In genomic region chr7:45892407-45893035, GRCh38 we compare ENCODE assay signal across 1 cellular context.
TF ChIP-seq lines count a peak whose summit lies in the region.

No MANE protein-coding gene starts in this region.

TF ChIP-seq in HepG2, 621 proteins besides CTCF, POLR2A, EP300 and RAD21 (continued from another document and continues in another):
- TF ChIP-seq ZNF407 (CRISPR knock-in tag; IDR thresholded peaks at IDR 0.05; ENCODE audit: not compliant biosample characterization), result no peak
- no peak for TF ChIP-seq ZNF367 (CRISPR knock-in tag; IDR thresholded peaks at IDR 0.05; ENCODE audit: borderline replicate concordance)
- TF ChIP-seq ZNF180 (CRISPR knock-in tag; IDR thresholded peaks at IDR 0.05; ENCODE audit: borderline replicate concordance, low read depth), result no peak
- no peak for TF ChIP-seq ZNF260 (CRISPR knock-in tag; IDR thresholded peaks at IDR 0.05; ENCODE audit: borderline replicate concordance, low read depth)
- no peak for TF ChIP-seq ZNF782 (CRISPR knock-in tag; IDR thresholded peaks at IDR 0.05; ENCODE audit: borderline replicate concordance)
- no peak for TF ChIP-seq TRIM22 (IDR thresholded peaks at IDR 0.05)
- TF ChIP-seq SNAI1 (CRISPR knock-in tag; IDR thresholded peaks at IDR 0.05; ENCODE audit: borderline replicate concordance), result no peak
- TF ChIP-seq ATF4 (CRISPR knock-in tag; IDR thresholded peaks at IDR 0.05), result 0 out of 4 replicates have a peak, but pooled peaks of 1 of the 2 experiments have one; percentile 14
- TF ChIP-seq KLF13 (CRISPR knock-in tag; IDR thresholded peaks at IDR 0.05), result no peak
- 0 out of 2 replicates have a peak, but pooled peaks have one; percentile 74 for TF ChIP-seq SATB2 (CRISPR knock-in tag; IDR thresholded peaks at IDR 0.05)
- TF ChIP-seq CBX5 (CRISPR knock-in tag; IDR thresholded peaks at IDR 0.05; ENCODE audit: borderline replicate concordance), result peak; percentile 71; the same call in 1 of the 2 replicates
- TF ChIP-seq POLR2G (IDR thresholded peaks at IDR 0.05; ENCODE audit: low read depth, low read length), result peak; percentile 66
- no peak for TF ChIP-seq ZNF33A (CRISPR knock-in tag; IDR thresholded peaks at IDR 0.05; ENCODE audit: borderline replicate concordance)
- TF ChIP-seq ZFX (CRISPR knock-in tag; IDR thresholded peaks at IDR 0.05; ENCODE audit: low read depth), result peak; percentile 51; the same call in 1 of the 2 replicates
- TF ChIP-seq ATRX (CRISPR knock-in tag; IDR thresholded peaks at IDR 0.05; ENCODE audit: borderline replicate concordance), result no peak
- no peak for TF ChIP-seq TAF15 (IDR thresholded peaks at IDR 0.05; ENCODE audit: low read depth, low read length, poor library complexity, severe bottlenecking)
- TF ChIP-seq ZNF354B (CRISPR knock-in tag; IDR thresholded peaks at IDR 0.05), result no peak
- no peak for TF ChIP-seq REL (CRISPR knock-in tag; conservative IDR thresholded peaks at IDR 0.05)
- peak; percentile 63 for TF ChIP-seq FOSL2 (CRISPR knock-in tag; IDR thresholded peaks at IDR 0.05)
- no peak for TF ChIP-seq ZNF30 (CRISPR knock-in tag; IDR thresholded peaks at IDR 0.05)
- no peak; the same call in 1 of the 2 replicates for TF ChIP-seq NFE2L1 (CRISPR knock-in tag; IDR thresholded peaks at IDR 0.05; ENCODE audit: borderline replicate concordance)
- TF ChIP-seq GATA4 (IDR thresholded peaks at IDR 0.05; ENCODE audit: borderline replicate concordance, low read depth), result no peak; the same call in 1 of the 2 replicates
- no peak for TF ChIP-seq TEAD2 (CRISPR knock-in tag; IDR thresholded peaks at IDR 0.05)
- no peak for TF ChIP-seq RFX1 (IDR thresholded peaks at IDR 0.05)
- no peak; the same call in 1 of the 2 replicates for TF ChIP-seq DNMT3B (CRISPR knock-in tag; conservative IDR thresholded peaks at IDR 0.05)
- no peak for TF ChIP-seq WIZ (CRISPR knock-in tag; IDR thresholded peaks at IDR 0.05)
- TF ChIP-seq ZNF644 (CRISPR knock-in tag; IDR thresholded peaks at IDR 0.05; ENCODE audit: low read depth), result no peak
- TF ChIP-seq ZFP1 (CRISPR knock-in tag; IDR thresholded peaks at IDR 0.05), result no peak
- TF ChIP-seq ATF7 (IDR thresholded peaks at IDR 0.05), result no peak
- no peak for TF ChIP-seq ATF7 (CRISPR knock-in tag; IDR thresholded peaks at IDR 0.05)
- no peak for TF ChIP-seq ZNF280B (CRISPR knock-in tag; IDR thresholded peaks at IDR 0.05; ENCODE audit: borderline replicate concordance)
- 0 out of 2 replicates have a peak, but pooled peaks have one; percentile 18 for TF ChIP-seq THAP8 (CRISPR knock-in tag; IDR thresholded peaks at IDR 0.05; ENCODE audit: borderline replicate concordance)
- no peak for TF ChIP-seq TFDP1 (CRISPR knock-in tag; IDR thresholded peaks at IDR 0.05; ENCODE audit: borderline replicate concordance)
- TF ChIP-seq SOX6 (IDR thresholded peaks at IDR 0.05), result no peak
- TF ChIP-seq SOX6 (CRISPR knock-in tag; IDR thresholded peaks at IDR 0.05), result peak; percentile 28
- TF ChIP-seq SUZ12 (IDR thresholded peaks at IDR 0.05; ENCODE audit: low read depth, low read length), result no peak
- no peak for TF ChIP-seq ZBTB20 (CRISPR knock-in tag; IDR thresholded peaks at IDR 0.05; ENCODE audit: borderline replicate concordance, low read depth)
- TF ChIP-seq ZNF326 (CRISPR knock-in tag; IDR thresholded peaks at IDR 0.05; ENCODE audit: borderline replicate concordance), result no peak; the same call in 1 of the 2 replicates
- TF ChIP-seq ZNF710 (CRISPR knock-in tag; IDR thresholded peaks at IDR 0.05; ENCODE audit: borderline replicate concordance), result 0 out of 2 replicates have a peak, but pooled peaks have one; percentile 31
- TF ChIP-seq NAIF1 (CRISPR knock-in tag; IDR thresholded peaks at IDR 0.05; ENCODE audit: borderline replicate concordance), result 0 out of 2 replicates have a peak, but pooled peaks have one; percentile 2
- TF ChIP-seq TBX2 (CRISPR knock-in tag; IDR thresholded peaks at IDR 0.05; ENCODE audit: borderline replicate concordance), result peak; percentile 18; the same call in 1 of the 2 replicates
- TF ChIP-seq ZNF556 (CRISPR knock-in tag; IDR thresholded peaks at IDR 0.05; ENCODE audit: borderline replicate concordance), result peak; percentile 39; the same call in 1 of the 2 replicates
- TF ChIP-seq GLMP (CRISPR knock-in tag; IDR thresholded peaks at IDR 0.05; ENCODE audit: borderline replicate concordance), result no peak
- no peak for TF ChIP-seq KAT7 (CRISPR knock-in tag; IDR thresholded peaks at IDR 0.05; ENCODE audit: borderline replicate concordance)
- no peak for TF ChIP-seq MED8 (CRISPR knock-in tag; IDR thresholded peaks at IDR 0.05; ENCODE audit: insufficient replicate concordance)
- no peak for TF ChIP-seq PCBP1 (IDR thresholded peaks at IDR 0.05; ENCODE audit: borderline replicate concordance, low read depth, low read length)
- no peak for TF ChIP-seq RFX5 (IDR thresholded peaks at IDR 0.05; ENCODE audit: low read depth, low read length)
- TF ChIP-seq HNRNPK (IDR thresholded peaks at IDR 0.05; ENCODE audit: low read depth, low read length, poor library complexity, severe bottlenecking), result no peak
- no peak for TF ChIP-seq SIN3A (IDR thresholded peaks at IDR 0.05; ENCODE audit: borderline replicate concordance, low read depth, low read length)
- TF ChIP-seq TAF1 (CRISPR knock-in tag; IDR thresholded peaks at IDR 0.05), result no peak
- TF ChIP-seq ZNF850 (CRISPR knock-in tag; conservative IDR thresholded peaks at IDR 0.05), result no peak
- TF ChIP-seq FOXA3 (CRISPR knock-in tag; IDR thresholded peaks at IDR 0.05), result peak; percentile 58
